ENCODE assay signal across 1 cellular context in the genomic region with DNA sequence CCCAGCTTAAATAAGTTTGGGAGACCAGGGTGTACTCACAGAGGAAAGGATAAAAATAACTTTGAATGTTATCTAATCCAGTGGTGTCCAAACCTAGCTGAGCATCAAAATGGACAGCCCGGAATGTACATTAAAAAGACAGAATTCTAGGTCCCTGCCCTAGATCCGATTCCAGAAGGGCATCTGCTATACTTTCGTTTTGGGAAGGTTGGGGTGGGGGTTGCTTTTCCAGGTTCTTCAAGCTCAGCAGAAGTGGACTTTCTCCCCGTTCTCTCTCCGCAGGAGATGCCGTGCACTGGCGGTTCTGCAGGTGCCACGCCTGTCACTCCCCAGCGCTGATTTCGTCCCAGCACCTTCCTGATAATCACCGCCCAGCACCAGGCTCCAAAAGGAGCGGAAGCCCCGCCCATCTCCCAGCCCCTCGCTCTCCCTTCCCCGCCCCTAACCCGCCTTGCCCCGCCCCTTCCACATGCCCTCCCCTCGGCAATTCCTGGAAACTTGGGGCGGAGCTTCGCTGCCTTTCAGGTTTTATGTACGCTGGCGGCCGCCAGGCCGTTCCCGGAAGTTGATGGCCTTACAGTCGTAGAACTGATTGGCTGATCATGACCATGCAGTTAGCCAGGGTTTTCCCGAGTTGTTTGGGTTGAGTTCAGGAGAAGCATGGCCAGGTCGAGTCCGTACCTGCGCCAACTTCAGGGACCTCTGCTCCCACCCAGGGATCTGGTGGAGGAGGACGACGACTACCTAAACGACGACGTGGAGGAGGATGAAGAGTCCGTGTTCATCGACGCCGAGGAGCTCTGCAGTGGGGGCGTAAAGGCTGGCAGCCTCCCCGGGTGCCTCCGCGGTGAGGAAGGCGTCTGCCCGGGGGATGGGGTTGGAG.
TF ChIP-seq lines count a peak whose summit lies in the region.

TSS of gene HELB (plus strand) at position 550 of the 883 bp plus-strand sequence. CDS start at position 661, 111 bp downstream.

TF ChIP-seq in IMR-90, 13 proteins besides CTCF, POLR2A, EP300 and RAD21 (continued from another document):
- TF ChIP-seq ELK1 (IDR thresholded peaks at IDR 0.05; ENCODE audit: borderline replicate concordance, low read depth, low read length) (no peak), BHLHE40 (IDR thresholded peaks at IDR 0.05; ENCODE audit: low read depth, low read length) (no peak), MAZ (IDR thresholded peaks at IDR 0.05; ENCODE audit: borderline replicate concordance, low read depth, low read length) (peak; percentile 75; the same call in 1 of the 2 replicates)
